In the genomic region with DNA sequence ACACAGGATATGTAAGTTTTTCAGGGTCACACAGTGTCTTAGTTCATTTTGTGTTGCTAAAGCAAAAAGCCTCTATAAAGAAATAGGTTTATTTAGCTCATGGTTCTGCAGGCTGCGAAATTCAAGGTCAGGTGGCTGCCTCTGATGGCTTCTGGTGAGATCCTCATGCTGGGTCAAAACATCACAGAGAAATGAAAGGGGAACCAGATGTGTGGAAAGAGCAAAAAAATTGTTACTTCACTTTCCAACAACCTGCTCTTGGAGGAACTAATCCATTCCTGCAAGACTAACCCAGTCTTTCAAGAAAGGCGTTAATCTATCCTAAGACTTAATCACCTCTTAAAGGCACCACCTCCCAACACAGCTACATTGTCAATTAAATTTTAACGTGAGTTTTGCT, we compare ENCODE assay signal across 19 cellular contexts.
"Had no signal": no experiment of that assay in that cellular context is flagged by ENCODE, and none has a peak within 500 bp of the region (broad histone marks: within the 10 kb centered on the region; RNA-seq: fewer than 3 reads in every experiment).

No MANE protein-coding gene starts in this region.

- DNase-seq: activated naive CD4-positive, alpha-beta T cell; activated T-cell treated with anti-CD3 and anti-CD28 coated beads, Interleukin-2, amount 50 U/mL, for 1 hour; adrenal gland; central memory CD4-positive, alpha-beta T cell; effector memory CD4-positive, alpha-beta T cell; gastrocnemius medialis; hippocampal formation; kidney glomerular epithelial cell; left lung; naive thymus-derived CD8-positive, alpha-beta T cell; pancreas; psoas muscle; stimulated activated CD4-positive, alpha-beta T cell treated with anti-CD3 and anti-CD28 coated beads, Interleukin-4, amount 100 ng/mL, for 24 hours; stimulated activated naive CD8-positive, alpha-beta T cell treated with anti-CD3 and anti-CD28 coated beads, Interleukin-15, Interleukin-2, amounts not matched to agents 100 U/mL and 50 U/mL, for 24 hours had no signal

- H3K4me3 ChIP-seq: adrenal gland, esophagus muscularis mucosa, gastrocnemius medialis, left lung, lung, pancreas, psoas muscle, right atrium auricular region had no signal

- H3K27me3 ChIP-seq: adrenal gland, esophagus muscularis mucosa, gastrocnemius medialis, left lung, pancreas, right atrium auricular region had no signal

- H3K36me3 ChIP-seq: adrenal gland, esophagus muscularis mucosa, gastrocnemius medialis, left lung, pancreas, right atrium auricular region had no signal

- H3K9me3 ChIP-seq: adrenal gland, esophagus muscularis mucosa, gastrocnemius medialis, left lung, pancreas, psoas muscle, right atrium auricular region had no signal

- H3K27ac ChIP-seq: adrenal gland, esophagus muscularis mucosa, gastrocnemius medialis, left lung, pancreas, psoas muscle, right atrium auricular region had no signal

- H3K4me1 ChIP-seq: adrenal gland, gastrocnemius medialis, left lung, psoas muscle, right atrium auricular region had no signal

- ATAC-seq: activated T-helper 17 cell treated with anti-CD3 and anti-CD28 coated beads, Interleukin-2, amount 50 U/mL, for 72 hours; gastrocnemius medialis; left lung; naive thymus-derived CD8-positive, alpha-beta T cell; pancreas; psoas muscle; stimulated activated naive CD8-positive, alpha-beta T cell treated with anti-CD3 and anti-CD28 coated beads, Interleukin-15, Interleukin-2, amounts not matched to agents 100 U/mL and 50 U/mL, for 24 hours; WTC11 had no signal
